ENCODE assay signal across 8 cellular contexts in genomic region chr5:132369471-132370240, GRCh38. TPM values are rescaled to one million over a fixed set of nuclear protein-coding genes. Genes with fewer than 3 reads are reported as not detected.
DNase-seq lines count a peak whose midpoint lies in the region; ATAC-seq and TF ChIP-seq lines count a peak whose summit lies in the region.

Gene SLC22A5 (plus strand): TSS chr5:132369710. CDS start chr5:132369973, 263 bp downstream.

- peaks cover 9% of the 10 kb centered on the region for H3K79me2 ChIP-seq in osteoblast (ENCODE audit: insufficient read depth, low read length)

- peak within 1 kb of the TSS; percentile 59 for H3K4me3 ChIP-seq in RWPE2 (ENCODE audit: severe bottlenecking)
- peak within 1 kb of the TSS; percentile 85 for H3K4me3 ChIP-seq in osteoblast (ENCODE audit: insufficient read depth, low read length)
- H3K4me3 ChIP-seq in tibial artery, result peak within 1 kb of the TSS; percentile 65 to 71

- H3K36me3 ChIP-seq in RWPE2 (ENCODE audit: low read depth) (peaks cover 31% of the 10 kb centered on the region), osteoblast (ENCODE audit: insufficient read depth, low read length) (no peaks in the 10 kb centered on the region), tibial artery (no peaks in the 10 kb centered on the region)

- TF ChIP-seq CTCF in GM20000 (IDR thresholded peaks at IDR 0.05; ENCODE audit: extremely low read depth, missing control alignments) (no peak), RWPE2 (IDR thresholded peaks at IDR 0.05; ENCODE audit: poor library complexity, severe bottlenecking) (no peak), osteoblast (IDR thresholded peaks at IDR 0.05; ENCODE audit: extremely low read depth, low read depth, low read length) (no peak), tibial artery (IDR thresholded peaks at IDR 0.05) (no peak)

- no peaks in the 10 kb centered on the region for H4K20me1 ChIP-seq in osteoblast (ENCODE audit: insufficient read depth, low read length)

- H3K27ac ChIP-seq in RWPE2 (ENCODE audit: poor library complexity, severe bottlenecking) (peak within 1 kb of the TSS; percentile 100), osteoblast (ENCODE audit: low read depth, low read length) (peak within 1 kb of the TSS; percentile 49), tibial artery (peak within 1 kb of the TSS; percentile 79 to 88)

- ATAC-seq in RWPE2 (ENCODE audit: low read depth), result peak; percentile 74

- no peaks in the 10 kb centered on the region for H3K27me3 ChIP-seq in RWPE2 (ENCODE audit: insufficient read depth, poor library complexity, severe bottlenecking)
- no peaks in the 10 kb centered on the region for H3K27me3 ChIP-seq in osteoblast (ENCODE audit: insufficient read depth, low read length)
- H3K27me3 ChIP-seq in tibial artery, result no peaks in the 10 kb centered on the region

- peak within 1 kb of the TSS; percentile 83 for H3K4me2 ChIP-seq in osteoblast (ENCODE audit: insufficient read depth, low read length)

- DNase-seq in DMS 273 (lab: John Stamatoyannopoulos, UW; ENCODE audit: unreplicated experiment), result peak; percentile 92
- peak; percentile 87 for DNase-seq in GM20000 (ENCODE audit: low spot score)
- DNase-seq in HPDE6-E6E7 (ENCODE audit: extremely low spot score), result peak; percentile 64
- DNase-seq in RWPE2 (ENCODE audit: low spot score), result peak; percentile 77
- DNase-seq in activated naive CD4-positive, alpha-beta T cell treated with Interleukin-2 at 50 U/mL for 16 hours, result peak; percentile 78
- DNase-seq in glomerular visceral epithelial cell (ENCODE audit: extremely low spot score), result peak; percentile 78
- DNase-seq in osteoblast (ENCODE audit: insufficient read length, low spot score, missing footprints), result peak; percentile 94
- DNase-seq in tibial artery, result peak; percentile 45 to 82

- H3K4me1 ChIP-seq in RWPE2 (ENCODE audit: insufficient read depth, poor library complexity, severe bottlenecking) (peaks cover 45% of the 10 kb centered on the region), osteoblast (ENCODE audit: insufficient read depth, low read length) (peaks cover 15% of the 10 kb centered on the region), tibial artery (peaks cover 3 to 50% (median 28%) of the 10 kb centered on the region in 4 donors)

- intact Hi-C loops in tibial artery (cut with DNase I; ENCODE audit: low total_unique reads), result no loop called here

- H2AFZ ChIP-seq in osteoblast (ENCODE audit: low read length), result peak within 1 kb of the TSS; percentile 85

- H3K9me3 ChIP-seq in RWPE2 (ENCODE audit: severe bottlenecking), result no peaks in the 10 kb centered on the region
- no peaks in the 10 kb centered on the region for H3K9me3 ChIP-seq in osteoblast (ENCODE audit: low read depth, low read length)
- H3K9me3 ChIP-seq in tibial artery, result no peaks in the 10 kb centered on the region

RNA-seq across cellular contexts. Expression of gene SLC22A5, which starts in this region (rescaled TPM):
- 3.8 and 5.4 TPM in 2 replicates for total RNA-seq in osteoblast

Comparison
In these comparisons a context has a peak if more than half of its experiments do, and no peak if none do; other contexts are left out.
1. Peak in every context shown above with its lines: DNase-seq, ATAC-seq, H3K4me3 ChIP-seq and H3K27ac ChIP-seq.
2. H3K27ac ChIP-seq: peak in every context shown above with its lines; median percentile 100 in RWPE2; 84 in tibial artery; 49 in osteoblast.